30 cellular contexts compared by ENCODE assay signal in the genomic region with DNA sequence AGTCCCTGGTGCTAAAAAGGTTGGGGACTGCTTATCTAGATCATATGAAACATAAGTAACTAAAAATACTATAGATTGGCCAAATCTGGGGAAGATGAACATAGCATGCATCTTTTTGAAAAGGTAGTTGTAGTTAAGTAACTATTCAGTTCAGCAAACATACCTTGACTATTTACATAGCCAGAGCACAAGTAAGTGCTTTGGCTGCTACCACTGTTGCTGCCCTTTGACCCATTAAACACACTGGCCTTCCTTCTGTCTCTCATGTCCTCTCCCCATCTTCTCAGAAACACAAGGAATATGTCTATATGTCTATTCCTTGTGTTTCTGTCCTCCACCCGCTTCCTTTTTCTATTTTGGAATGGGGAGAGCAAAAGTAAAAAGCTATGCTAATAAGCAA.
"Had no signal": no experiment of that assay in that cellular context is flagged by ENCODE, and none has a peak within 500 bp of the region (broad histone marks: within the 10 kb centered on the region; RNA-seq: fewer than 3 reads in every experiment).

No MANE protein-coding gene starts in this region.

- H2AFZ ChIP-seq: neural progenitor cell, parathyroid adenoma had no signal

- ATAC-seq: natural killer cell; psoas muscle; right cardiac atrium; sciatic nerve; stimulated activated effector memory CD8-positive, alpha-beta T cell treated with anti-CD3 and anti-CD28 coated beads, Interleukin-12 subunit alpha, Interleukin-12 subunit beta, amount 100 ng/mL, for 72 hours; stimulated activated naive B cell treated with anti-CD40 and anti-IgM and Interleukin-4, amounts not matched to agents 10 μg/mL and 1 μg/mL and 100 μg/mL, for 72 hours had no signal

- H3K4me2 ChIP-seq: neural progenitor cell, smooth muscle cell had no signal

- H3K79me2 ChIP-seq: parathyroid adenoma had no signal

- H3K9ac ChIP-seq: neural progenitor cell, parathyroid adenoma had no signal

- H3K4me3 ChIP-seq: neural progenitor cell, ovary, psoas muscle, skin epidermis, smooth muscle cell, spleen, stomach, thoracic aorta, thyroid gland, tibial nerve, upper lobe of left lung, vagina had no signal

- H3K27ac Mint-ChIP-seq: naive B cell; natural killer cell; nephron; neural progenitor cell; progenitor cell of endocrine pancreas; stimulated activated effector memory CD8-positive, alpha-beta T cell treated with anti-CD3 and anti-CD28 coated beads, Interleukin-12 subunit alpha, Interleukin-12 subunit beta, amount 100 ng/mL, for 72 hours; stimulated activated naive B cell treated with anti-CD40 and anti-IgM and Interleukin-4, amounts not matched to agents 10 μg/mL and 1 μg/mL and 100 μg/mL, for 72 hours; stimulated activated naive CD8-positive, alpha-beta T cell treated with anti-CD3 and anti-CD28 coated beads, Interleukin-15, Interleukin-2, amounts not matched to agents 100 ng/mL and 50 ng/mL, for 24 hours had no signal

- FAIRE-seq: urothelium cell line had no signal

- H3K27me3 ChIP-seq: neural progenitor cell, ovary, spleen, stomach, thyroid gland, tibial nerve, upper lobe of left lung, vagina had no signal

- H3K27ac ChIP-seq: neural progenitor cell, ovary, parathyroid adenoma, psoas muscle, skin epidermis, spleen, stomach, thoracic aorta, thyroid gland, tibial nerve, upper lobe of left lung, vagina had no signal

- H3K36me3 Mint-ChIP-seq: natural killer cell had no signal

- H3K9me3 Mint-ChIP-seq: naive B cell; natural killer cell; nephron; stimulated activated effector memory CD8-positive, alpha-beta T cell treated with anti-CD3 and anti-CD28 coated beads, Interleukin-12 subunit alpha, Interleukin-12 subunit beta, amount 100 ng/mL, for 72 hours; stimulated activated naive B cell treated with anti-CD40 and anti-IgM and Interleukin-4, amounts not matched to agents 10 μg/mL and 1 μg/mL and 100 μg/mL, for 72 hours; stimulated activated naive CD8-positive, alpha-beta T cell treated with anti-CD3 and anti-CD28 coated beads, Interleukin-15, Interleukin-2, amounts not matched to agents 100 ng/mL and 50 ng/mL, for 24 hours had no signal

- H3K4me3 Mint-ChIP-seq: naive B cell; natural killer cell; nephron; neural progenitor cell; stimulated activated effector memory CD8-positive, alpha-beta T cell treated with anti-CD3 and anti-CD28 coated beads, Interleukin-12 subunit alpha, Interleukin-12 subunit beta, amount 100 ng/mL, for 72 hours; stimulated activated naive B cell treated with anti-CD40 and anti-IgM and Interleukin-4, amounts not matched to agents 10 μg/mL and 1 μg/mL and 100 μg/mL, for 72 hours; stimulated activated naive CD8-positive, alpha-beta T cell treated with anti-CD3 and anti-CD28 coated beads, Interleukin-15, Interleukin-2, amounts not matched to agents 100 ng/mL and 50 ng/mL, for 24 hours had no signal

- H3K4me1 ChIP-seq: parathyroid adenoma, psoas muscle, spleen, stomach, thyroid gland, upper lobe of left lung, vagina had no signal

- H3K9me3 ChIP-seq: ovary, psoas muscle, spleen, stomach, thoracic aorta, thyroid gland, tibial nerve, upper lobe of left lung, vagina had no signal

- H3K36me3 ChIP-seq: neural progenitor cell, ovary, stomach, thoracic aorta, thyroid gland, upper lobe of left lung, vagina had no signal

- H3K27me3 Mint-ChIP-seq: naive B cell; progenitor cell of endocrine pancreas; stimulated activated naive B cell treated with anti-CD40 and anti-IgM and Interleukin-4, amounts not matched to agents 10 μg/mL and 1 μg/mL and 100 μg/mL, for 72 hours; stimulated activated naive CD8-positive, alpha-beta T cell treated with anti-CD3 and anti-CD28 coated beads, Interleukin-15, Interleukin-2, amounts not matched to agents 100 ng/mL and 50 ng/mL, for 24 hours had no signal

- DNase-seq: naive B cell; natural killer cell; occipital lobe; ovary; posterior cingulate gyrus; psoas muscle; right cardiac atrium; spleen; stimulated activated CD4-positive, alpha-beta T cell treated with anti-CD3 and anti-CD28 coated beads, Interleukin-12 subunit alpha, Interleukin-12 subunit beta, amount 100 ng/mL, for 4 hours; stimulated activated CD4-positive, alpha-beta T cell treated with anti-CD3 and anti-CD28 coated beads, Interleukin-1b, Interleukin-23, amount 100 ng/mL, for 48 hours; stimulated activated CD4-positive, alpha-beta T cell treated with anti-CD3 and anti-CD28 coated beads, Interleukin-4, amount 100 ng/mL, for 1 hour; stimulated activated naive B cell treated with anti-CD40 and anti-IgM and Interleukin-4, amounts not matched to agents 10 μg/mL and 1 μg/mL and 100 μg/mL, for 72 hours; stimulated activated naive CD4-positive, alpha-beta T cell treated with Interleukin-2 at 50 U/mL for 16 hours; stomach; thyroid gland; trophoblast cell; upper lobe of left lung had no signal
